6 cellular contexts compared by ENCODE assay signal in the genomic region with DNA sequence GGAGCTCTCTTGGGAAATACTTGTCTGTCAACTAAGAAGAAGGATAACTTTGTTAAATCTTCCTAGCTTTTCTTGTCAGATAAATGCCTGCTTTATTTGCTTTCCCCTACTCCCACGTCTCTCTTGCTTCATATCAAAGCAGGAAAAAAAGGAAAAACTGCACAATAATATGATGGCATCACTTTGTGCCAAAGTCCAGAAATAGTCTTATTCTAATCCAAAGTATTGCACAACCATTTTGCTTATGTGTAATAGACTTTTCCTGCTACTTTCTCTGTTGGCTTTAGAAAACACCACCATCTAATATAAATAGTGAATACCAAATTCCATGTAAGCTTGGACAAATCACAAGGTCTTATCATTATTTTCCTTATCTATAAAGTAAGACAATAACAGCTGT. TPM values are rescaled to one million over a fixed set of nuclear protein-coding genes. Genes with fewer than 3 reads are reported as not detected.
"Had no signal": no experiment of that assay in that cellular context is flagged by ENCODE, and none has a peak within 500 bp of the region (broad histone marks: within the 10 kb centered on the region; RNA-seq: fewer than 3 reads in every experiment).

No MANE protein-coding gene starts in this region.

RNA-seq across cellular contexts. Expression of a gene that starts 11.3 kb away (rescaled TPM):
- total RNA-seq: HT-29 had no signal
- polyA plus RNA-seq: IgD-negative memory B cell had no signal

RNA-seq across cellular contexts. Expression of a gene that starts 36.2 kb away (rescaled TPM):
- total RNA-seq: HepG2, HT-29, HT1080, IMR-90, K562 had no signal
- polyA plus RNA-seq: HepG2, IgD-negative memory B cell, IMR-90, K562 had no signal
